ENCODE assay signal across 14 cellular contexts in genomic region chr5:68333649-68334549, GRCh38.
A peak's percentile ranks its signal among the peaks of the same experiment; 100 is the strongest.
DNase-seq lines count a peak whose midpoint lies in the region; FAIRE-seq and TF ChIP-seq lines count a peak whose summit lies in the region.
"Had no signal": no experiment of that assay in that cellular context is flagged by ENCODE, and none has a peak within 500 bp of the region (broad histone marks: within the 10 kb centered on the region; RNA-seq: fewer than 3 reads in every experiment).

No MANE protein-coding gene starts in this region.

- no peaks in the 10 kb centered on the region for H3K36me3 ChIP-seq in cardiac muscle cell
- no peaks in the 10 kb centered on the region for H3K36me3 ChIP-seq in left ventricle myocardium inferior
- no peaks in the 10 kb centered on the region for H3K36me3 ChIP-seq in tibial artery
- no peaks in the 10 kb centered on the region for H3K36me3 ChIP-seq in esophagus squamous epithelium
- H3K36me3 ChIP-seq: thoracic aorta had no signal

- no peak for FAIRE-seq in D721Med (lab: Jason Lieb, UNC)

- no peaks in the 10 kb centered on the region for H3K27me3 ChIP-seq in cardiac muscle cell
- H3K27me3 ChIP-seq in left ventricle myocardium inferior (ENCODE audit: low read depth) = no peaks in the 10 kb centered on the region
- H3K27me3 ChIP-seq in tibial artery = no peaks in the 10 kb centered on the region
- no peaks in the 10 kb centered on the region for H3K27me3 ChIP-seq in esophagus squamous epithelium

- intact Hi-C loops in left ventricle myocardium inferior (cut with micrococcal nuclease) (no loop called here), tibial artery (cut with DNase I; ENCODE audit: low total_unique reads) (no loop called here), esophagus squamous epithelium (cut with DNase I) (no loop called here)

- H3K4me1 ChIP-seq in cardiac muscle cell (ENCODE audit: low read depth) (no peaks in the 10 kb centered on the region), left ventricle myocardium inferior (peaks cover 18% of the 10 kb centered on the region), tibial artery (no peaks in the 10 kb centered on the region), esophagus squamous epithelium (no peaks in the 10 kb centered on the region)

- H3K4me3 ChIP-seq in cardiac muscle cell (no peak overlapping the region), left ventricle myocardium inferior (no peak overlapping the region), fibroblast of the aortic adventitia (ENCODE audit: low read depth, low read length) (no peak overlapping the region), tibial artery (no peak overlapping the region), esophagus squamous epithelium (no peak overlapping the region)
- H3K4me3 ChIP-seq: thoracic aorta had no signal

- H3K9me3 ChIP-seq in cardiac muscle cell (ENCODE audit: low read depth) (no peaks in the 10 kb centered on the region), left ventricle myocardium inferior (replicated peaks) (no peaks in the 10 kb centered on the region), tibial artery (no peaks in the 10 kb centered on the region), esophagus squamous epithelium (no peaks in the 10 kb centered on the region)
- H3K9me3 ChIP-seq: thoracic aorta had no signal

- peak in 1 of 2 donors; percentile 88 for DNase-seq in cardiac muscle cell (ENCODE audit: low read depth in 1 of 2, low spot score in 1 of 2)
- no peak for DNase-seq in left ventricle myocardium inferior
- peak; percentile 84 for DNase-seq in SW480 (ENCODE audit: low spot score)
- peak; percentile 88 for DNase-seq in fibroblast of the aortic adventitia (ENCODE audit: low read depth)
- DNase-seq in tibial artery = no peak
- DNase-seq in D721Med (ENCODE audit: insufficient read length, low spot score) = no peak
- no peak for DNase-seq in esophagus squamous epithelium (lab: John Stamatoyannopoulos, UW)
- no peak for DNase-seq in NAMALWA (ENCODE audit: low spot score)
- DNase-seq: activated CD4-positive, alpha-beta memory T cell treated with anti-CD3 and anti-CD28 coated beads for 36 hours; aorta; hypothalamus; naive thymus-derived CD8-positive, alpha-beta T cell; NCI-H146 had no signal

- TF ChIP-seq POLR2A in esophagus squamous epithelium (IDR thresholded peaks at IDR 0.05) = no peak

- TF ChIP-seq CTCF in cardiac muscle cell (IDR thresholded peaks at IDR 0.05; ENCODE audit: low read depth, low read length) (peak; percentile 48), left ventricle myocardium inferior (IDR thresholded peaks at IDR 0.05; ENCODE audit: borderline replicate concordance) (no peak), fibroblast of the aortic adventitia (IDR thresholded peaks at IDR 0.05; ENCODE audit: insufficient read depth, low read length) (peak; percentile 47), tibial artery (IDR thresholded peaks at IDR 0.05) (no peak), D721Med (IDR thresholded peaks at IDR 0.05; ENCODE audit: insufficient read depth, missing control alignments) (no peak), esophagus squamous epithelium (IDR thresholded peaks at IDR 0.05) (no peak)

- H3K27ac ChIP-seq in cardiac muscle cell = no peak overlapping the region
- H3K27ac ChIP-seq in left ventricle myocardium inferior (replicated peaks) = no peak overlapping the region
- H3K27ac ChIP-seq in tibial artery = no peak overlapping the region
- no peak overlapping the region for H3K27ac ChIP-seq in esophagus squamous epithelium
- H3K27ac ChIP-seq: thoracic aorta had no signal

- 68 to 82% methylated on average over 2 of the region's 2 CpGs for WGBS in esophagus squamous epithelium, 2 donors

Comparison
In these comparisons a context has a peak if more than half of its experiments do, and no peak if none do; other contexts are left out.
1. CTCF ChIP-seq: peak in cardiac muscle cell (single experiment) and fibroblast of the aortic adventitia (single experiment); none in left ventricle myocardium inferior (single experiment), tibial artery (0 of 2), D721Med (single experiment) and esophagus squamous epithelium (0 of 6).
2. DNase-seq: peak in SW480 (single experiment) and fibroblast of the aortic adventitia (single experiment); none in left ventricle myocardium inferior (single experiment), tibial artery (0 of 2), D721Med (single experiment), esophagus squamous epithelium (single experiment) and NAMALWA (single experiment).